In the genomic region with DNA sequence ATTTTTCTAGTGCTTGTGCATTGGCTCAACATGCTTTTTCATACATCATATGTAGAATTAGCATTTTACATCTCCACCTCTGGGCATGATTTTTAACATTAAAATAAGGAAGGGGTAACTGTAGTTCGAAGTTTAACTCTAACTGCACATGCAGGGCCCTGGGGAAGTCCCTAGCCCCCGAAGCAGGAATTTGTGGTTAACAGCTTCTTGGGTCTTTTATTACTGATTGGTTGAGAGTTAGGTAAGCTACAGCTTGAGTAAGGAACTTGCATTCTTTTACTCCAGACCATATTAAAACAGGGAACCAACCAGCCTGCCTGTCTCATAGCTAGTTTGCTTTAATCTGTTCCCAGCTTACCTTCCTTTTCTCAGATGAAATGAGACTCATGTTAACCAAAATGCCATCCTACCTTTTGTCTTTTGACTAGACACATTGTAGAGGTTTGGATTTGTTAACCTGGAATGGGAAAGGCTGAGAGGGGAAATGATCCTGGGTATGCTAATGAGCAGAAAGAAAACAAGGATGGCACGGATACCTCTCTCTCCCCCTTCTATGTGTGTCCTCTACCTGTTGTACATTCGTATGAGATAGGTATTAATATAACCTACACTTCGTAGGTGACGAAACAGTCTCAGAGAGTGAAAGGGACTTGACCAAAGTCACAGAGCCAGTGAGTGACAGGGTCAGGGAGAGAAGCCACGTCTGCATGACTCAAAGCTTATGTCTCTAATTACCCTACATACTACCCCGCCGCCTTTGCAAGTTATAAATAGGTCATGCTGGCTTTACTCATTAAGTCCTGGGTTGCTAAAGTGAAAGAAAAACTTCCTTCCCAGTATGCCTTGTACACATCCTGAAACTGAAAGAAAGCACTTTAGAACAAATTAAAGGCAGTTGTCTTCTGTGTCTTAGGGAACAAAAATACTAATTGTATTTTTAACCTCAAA, we compare ENCODE assay signal across 8 cellular contexts.
DNase-seq lines count a peak whose midpoint lies in the region; ATAC-seq and TF ChIP-seq lines count a peak whose summit lies in the region.

No MANE protein-coding gene starts in this region.

- H3K4me1 Mint-ChIP-seq in Calu3 (ENCODE audit: low read depth, unreplicated experiment) = peaks cover 11% of the 10 kb centered on the region

- CTCF ChIA-PET in Calu3 (lab: Charles Lee) = no interaction called here

- intact Hi-C loops in Calu3 (cut with micrococcal nuclease; ENCODE audit: unreplicated experiment) = no loop called here

- no peak for TF ChIP-seq CTCF in GM13977 (IDR thresholded peaks at IDR 0.05; ENCODE audit: extremely low read depth, insufficient read depth, missing control alignments)
- no peak for TF ChIP-seq CTCF in NB4 (IDR thresholded peaks at IDR 0.05; ENCODE audit: low read depth, low read length)
- TF ChIP-seq CTCF in Calu3 (IDR thresholded peaks at IDR 0.05; ENCODE audit: unreplicated experiment) = no peak
- no peak for TF ChIP-seq CTCF in omental fat pad (IDR thresholded peaks at IDR 0.05)

- no peak overlapping the region for H3K4me3 Mint-ChIP-seq in Calu3 (ENCODE audit: low read depth, unreplicated experiment)

- in situ Hi-C loops in GM13977 (cut with MboI; ENCODE audit: low pct_unique_long_range_greater_than_20kb, low sequenced_read_pairs, unreplicated experiment) = no loop called here

- peaks cover 7% of the 10 kb centered on the region for H3K9me3 Mint-ChIP-seq in Calu3 (ENCODE audit: low read depth, unreplicated experiment)

- BruUV-seq in Calu3 (replicated peaks; lab: Mats Ljungman, UMichigan) = no TSS peak

- peak; percentile 98 for ATAC-seq in HG02610 (IDR thresholded peaks at IDR 0.05; ENCODE audit: unreplicated experiment)
- ATAC-seq in omental fat pad (ENCODE audit: low FRiP score) = no peak

- H3K4me3 ChIP-seq in NB4 (ENCODE audit: low read depth, low read length) = peak overlapping the region; percentile 59

- no peaks in the 10 kb centered on the region for H3K36me3 Mint-ChIP-seq in Calu3 (ENCODE audit: insufficient read depth, unreplicated experiment)

- no peak overlapping the region for H3K27ac Mint-ChIP-seq in Calu3 (ENCODE audit: unreplicated experiment)

- H3K27me3 Mint-ChIP-seq in Calu3 (ENCODE audit: unreplicated experiment) = no peaks in the 10 kb centered on the region

- DNase-seq in GM13977 (ENCODE audit: low spot score) (peak; percentile 19), NB4 (ENCODE audit: low read depth) (peak; percentile 86), Calu3 (no peak), omental fat pad (ENCODE audit: low spot score) (no peak), NCI-H1417 (lab: John Stamatoyannopoulos, UW) (no peak)
- peak; percentile 72 for DNase-seq in activated effector memory CD4-positive, alpha-beta T cell treated with anti-CD3 and anti-CD28 coated beads, Interleukin-2, amount 50 U/mL, for 16 hours
- DNase-seq in stimulated activated CD4-positive, alpha-beta T cell treated with anti-CD3 and anti-CD28 coated beads, Interleukin-12 subunit alpha, Interleukin-12 subunit beta, amount 100 ng/mL, for 4 hours = peak; percentile 13

- TF ChIP-seq POLR2A in NB4 (IDR thresholded peaks at IDR 0.05; ENCODE audit: extremely low read depth, insufficient read length) = no peak

Comparison
In these comparisons a context has a peak if more than half of its experiments do, and no peak if none do; other contexts are left out.
1. DNase-seq: peak in GM13977 (single experiment), NB4 (single experiment), activated effector memory CD4-positive, alpha-beta T cell treated with anti-CD3 and anti-CD28 coated beads, Interleukin-2, amount 50 U/mL, for 16 hours (single experiment) and stimulated activated CD4-positive, alpha-beta T cell treated with anti-CD3 and anti-CD28 coated beads, Interleukin-12 subunit alpha, Interleukin-12 subunit beta, amount 100 ng/mL, for 4 hours (single experiment); none in Calu3 (single experiment), omental fat pad (single experiment) and NCI-H1417 (0 of 3).